25 cellular contexts compared by ENCODE assay signal in genomic region chr11:20042717-20043392, GRCh38.
DNase-seq lines count a peak whose midpoint lies in the region; ATAC-seq, FAIRE-seq and TF ChIP-seq lines count a peak whose summit lies in the region.
"Had no signal": no experiment of that assay in that cellular context is flagged by ENCODE, and none has a peak within 500 bp of the region (broad histone marks: within the 10 kb centered on the region; RNA-seq: fewer than 3 reads in every experiment).

No MANE protein-coding gene starts in this region.

- H3K36me3 Mint-ChIP-seq in activated naive CD8-positive, alpha-beta T cell treated with anti-CD3 and anti-CD28 coated beads, Interleukin-2, amount 50 U/mL, for 24 hours (ENCODE audit: low read depth), result no peaks in the 10 kb centered on the region
- H3K36me3 Mint-ChIP-seq in activated naive CD8-positive, alpha-beta T cell treated with anti-CD3 and anti-CD28 coated beads for 36 hours, result no peaks in the 10 kb centered on the region
- H3K36me3 Mint-ChIP-seq: IgD-negative memory B cell had no signal

- H2AFZ ChIP-seq in H1 (ENCODE audit: low read length), result no peak overlapping the region

- H2BK5ac ChIP-seq in H1 (ENCODE audit: low read depth, low read length), result no peak overlapping the region

- CTCF ChIA-PET in H1 (lab: Charles Lee; ENCODE audit: partially characterized antibody), result interaction anchor here (0.9 to 12.6 kb wide), 8 partner anchors 9 to 92 kb away, joined by 3 to 99 read pairs (median 4); no protein-coding TSS in a partner anchor

- H4K20me1 ChIP-seq in H1 (replicated peaks in 1 of 2; ENCODE audit: control insufficient read depth in 1 of 2, insufficient read depth in 2 of 2, low read length in 2 of 2), result peaks cover 0 to 3% of the 10 kb centered on the region in 2 experiments

- no peak overlapping the region for H3K14ac ChIP-seq in H1 (ENCODE audit: insufficient read length)

- peak overlapping the region; percentile 1 for H4K91ac ChIP-seq in H1 (replicated peaks; ENCODE audit: insufficient read length, low read length)

- no peak for TF ChIP-seq CTCF in H1 (IDR thresholded peaks at IDR 0.05; ENCODE audit: control extremely low read depth in 1 of 3, insufficient read depth in 1 of 3, low read depth in 1 of 3, low read length in 3 of 3)

- no peak overlapping the region for H4K5ac ChIP-seq in H1 (ENCODE audit: insufficient read length, low read depth, low read length)

- no peak overlapping the region for H3K56ac ChIP-seq in H1 (replicated peaks; ENCODE audit: insufficient read length, low read depth, low read length)

- WGBS in H1 (ENCODE audit: extremely low coverage in 1 of 2, insufficient coverage in 1 of 2, insufficient read length in 1 of 2, insufficient replicate concordance in 2 of 2, low coverage in 1 of 2, low lambda C conversion rate in 2 of 2, missing lambda C conversion rate in 1 of 2), 2 experiments, result 70% methylated on average over 14 of the region's 14 CpGs; no CpG with 5 or more reads in 1 of the 2 experiments

- no peak overlapping the region for H3K4me3 Mint-ChIP-seq in activated naive CD8-positive, alpha-beta T cell treated with anti-CD3 and anti-CD28 coated beads, Interleukin-2, amount 50 U/mL, for 24 hours
- H3K4me3 Mint-ChIP-seq in activated naive CD8-positive, alpha-beta T cell treated with anti-CD3 and anti-CD28 coated beads for 36 hours, result no peak overlapping the region
- H3K4me3 Mint-ChIP-seq: dendritic cell treated with granulocyte-macrophage colony-stimulating factor and Interleukin-4, amounts not matched to agents 40 ng/mL and 50 ng/mL, for 4 days; IgD-negative memory B cell; nephron had no signal

- H2BK20ac ChIP-seq in H1 (ENCODE audit: low read length), result no peak overlapping the region

- no peaks in the 10 kb centered on the region for H3K9me3 Mint-ChIP-seq in activated naive CD8-positive, alpha-beta T cell treated with anti-CD3 and anti-CD28 coated beads, Interleukin-2, amount 50 U/mL, for 24 hours
- H3K9me3 Mint-ChIP-seq in activated naive CD8-positive, alpha-beta T cell treated with anti-CD3 and anti-CD28 coated beads for 36 hours, result no peaks in the 10 kb centered on the region
- H3K9me3 Mint-ChIP-seq: dendritic cell treated with granulocyte-macrophage colony-stimulating factor and Interleukin-4, amounts not matched to agents 40 ng/mL and 50 ng/mL, for 4 days; IgD-negative memory B cell; nephron had no signal

- H3K9ac ChIP-seq in H1 (replicated peaks in 1 of 4; ENCODE audit: extremely low read depth in 1 of 4, low read depth in 3 of 4, low read length in 3 of 4), result no peak overlapping the region

- no peaks in the 10 kb centered on the region for H3K27me3 ChIP-seq in H1 (replicated peaks in 1 of 4; ENCODE audit: control insufficient read depth in 3 of 4, extremely low read depth in 1 of 4, insufficient read depth in 3 of 4, low read length in 3 of 4)
- H3K27me3 ChIP-seq: SJSA1 had no signal

- TF ChIP-seq EP300 in H1 (IDR thresholded peaks at IDR 0.05; ENCODE audit: borderline replicate concordance in 1 of 2, low read depth in 2 of 2, low read length in 2 of 2), result no peak

- no peak for TF ChIP-seq RAD21 in H1 (IDR thresholded peaks at IDR 0.05 in 1 of 2, conservative IDR thresholded peaks at IDR 0.05 in 1 of 2; ENCODE audit: low read depth in 2 of 2, low read length in 2 of 2)

- FAIRE-seq in H1 (lab: Jason Lieb, UNC), result no peak
- FAIRE-seq: urothelium cell line had no signal

- H3K27ac Mint-ChIP-seq in activated naive CD8-positive, alpha-beta T cell treated with anti-CD3 and anti-CD28 coated beads, Interleukin-2, amount 50 U/mL, for 24 hours, result no peak overlapping the region
- H3K27ac Mint-ChIP-seq in activated naive CD8-positive, alpha-beta T cell treated with anti-CD3 and anti-CD28 coated beads for 36 hours, result no peak overlapping the region
- H3K27ac Mint-ChIP-seq: dendritic cell treated with granulocyte-macrophage colony-stimulating factor and Interleukin-4, amounts not matched to agents 40 ng/mL and 50 ng/mL, for 4 days; IgD-negative memory B cell had no signal

- no peak overlapping the region for H3K23ac ChIP-seq in H1 (ENCODE audit: insufficient read length)

- peaks cover 4 to 12% (median 7%) of the 10 kb centered on the region in 4 experiments; a peak in 5 of 7 replicates for H3K4me1 ChIP-seq in H1 (replicated peaks in 1 of 4; ENCODE audit: control insufficient read depth in 3 of 4, insufficient read depth in 4 of 4, low read length in 3 of 4)

- H3K4ac ChIP-seq in H1 (replicated peaks; ENCODE audit: insufficient read length, low read depth, low read length), result no peak overlapping the region

- 0 out of 4 replicates have a peak, but pooled peaks cover 0 to 2% of the 10 kb centered on the region in 2 experiments for H3K79me2 ChIP-seq in H1 (ENCODE audit: control insufficient read depth in 1 of 2, insufficient read depth in 2 of 2, low read length in 2 of 2)

- peaks cover 10 to 46% (median 35%) of the 10 kb centered on the region in 4 experiments; a peak in 7 of 8 replicates for H3K36me3 ChIP-seq in H1 (ENCODE audit: control insufficient read depth in 2 of 4, insufficient read depth in 4 of 4, low read length in 3 of 4)

- H2AK5ac ChIP-seq in H1 (ENCODE audit: low read depth, low read length), result no peak overlapping the region

- ATAC-seq in activated naive CD8-positive, alpha-beta T cell treated with anti-CD3 and anti-CD28 coated beads, Interleukin-2, amount 50 U/mL, for 24 hours, result peak; percentile 4
- ATAC-seq in GM19023 (IDR thresholded peaks at IDR 0.05; ENCODE audit: unreplicated experiment), result no peak

- H3K4me2 ChIP-seq in H1 (ENCODE audit: insufficient read depth in 1 of 2, low read depth in 2 of 2, low read length in 2 of 2), result no peak overlapping the region; a peak in 1 of 4 replicates
- H3K4me2 ChIP-seq: smooth muscle cell had no signal

- H3K18ac ChIP-seq in H1 (ENCODE audit: extremely low read depth, low read length), result no peak overlapping the region

- H3K27ac ChIP-seq in H1 (ENCODE audit: low read depth, low read length) (no peak overlapping the region), temporal lobe (ENCODE audit: low read depth, low read length) (peak overlapping the region; percentile 20)
- H3K27ac ChIP-seq: C4-2B, SJSA1 had no signal

- peaks cover 6% of the 10 kb centered on the region for H3K27me3 Mint-ChIP-seq in activated naive CD8-positive, alpha-beta T cell treated with anti-CD3 and anti-CD28 coated beads, Interleukin-2, amount 50 U/mL, for 24 hours
- H3K27me3 Mint-ChIP-seq in activated naive CD8-positive, alpha-beta T cell treated with anti-CD3 and anti-CD28 coated beads for 36 hours, result no peaks in the 10 kb centered on the region
- H3K27me3 Mint-ChIP-seq: dendritic cell treated with granulocyte-macrophage colony-stimulating factor and Interleukin-4, amounts not matched to agents 40 ng/mL and 50 ng/mL, for 4 days; IgD-negative memory B cell; progenitor cell of endocrine pancreas had no signal

- no peak for TF ChIP-seq POLR2A in H1 (IDR thresholded peaks at IDR 0.05; ENCODE audit: control extremely low read depth in 1 of 2, low read depth in 2 of 2, low read length in 2 of 2)

- H3K79me1 ChIP-seq in H1 (ENCODE audit: low read depth, low read length), result peaks cover 3% of the 10 kb centered on the region; the same call in 1 of the 2 replicates

- H3K23me2 ChIP-seq in H1 (ENCODE audit: low read depth, low read length), result no peaks in the 10 kb centered on the region; the same call in 1 of the 2 replicates

- 0 out of 2 replicates have a peak overlapping the region, but pooled peaks have one; percentile 5 for H2BK15ac ChIP-seq in H1 (ENCODE audit: low read length)

- no peak overlapping the region for H2BK120ac ChIP-seq in H1 (replicated peaks; ENCODE audit: low read depth, low read length)

- POLR2A ChIA-PET in H1 (lab: Charles Lee; ENCODE audit: partially characterized antibody), result interaction anchor here (0.6 to 2.9 kb wide), 4 partner anchors 8 to 112 kb away, joined by 3 to 8 read pairs (median 4); no protein-coding TSS in a partner anchor

- H4K8ac ChIP-seq in H1 (ENCODE audit: extremely low read depth, insufficient read depth, low read length), result no peak overlapping the region

- H3K4me3 ChIP-seq in H1 (ENCODE audit: extremely low read depth in 1 of 4, insufficient read depth in 2 of 4, low read depth in 3 of 4, low read length in 4 of 4), result no peak overlapping the region
- H3K4me3 ChIP-seq: SJSA1, smooth muscle cell had no signal

- DNase-seq in activated naive CD8-positive, alpha-beta T cell treated with anti-CD3 and anti-CD28 coated beads, Interleukin-2, amount 50 U/mL, for 24 hours, result no peak
- no peak for DNase-seq in activated naive CD8-positive, alpha-beta T cell treated with anti-CD3 and anti-CD28 coated beads for 36 hours
- DNase-seq in NCI-H446 treated with DMSO at 0.1 percent for 48 hours (lab: John Stamatoyannopoulos, UW) (peak; percentile 85), H1 (ENCODE audit: low read depth in 1 of 2, low spot score in 2 of 2) (no peak), SIG-M5 treated with dmso at 0.1 percent for 504 hours (lab: John Stamatoyannopoulos, UW; ENCODE audit: unreplicated experiment) (no peak), MV-4-11 (lab: John Stamatoyannopoulos, UW) (no peak)
- DNase-seq: activated CD4-positive, alpha-beta T cell treated with anti-CD3 and anti-CD28 coated beads, Interleukin-2, amount 50 U/mL, for 48 hours; foreskin fibroblast; GDM1; HCEC 1CT; MM.1S; NCI-H2081; NCI-H524 treated with DMSO at 0.1 percent for 48 hours; OCI-M1; stimulated activated CD4-positive, alpha-beta T cell treated with anti-CD3 and anti-CD28 coated beads, Interleukin-4, amount 100 ng/mL, for 24 hours had no signal

- no peaks in the 10 kb centered on the region for H3K4me1 Mint-ChIP-seq in activated naive CD8-positive, alpha-beta T cell treated with anti-CD3 and anti-CD28 coated beads, Interleukin-2, amount 50 U/mL, for 24 hours
- no peaks in the 10 kb centered on the region for H3K4me1 Mint-ChIP-seq in activated naive CD8-positive, alpha-beta T cell treated with anti-CD3 and anti-CD28 coated beads for 36 hours

- no peak overlapping the region for H2BK12ac ChIP-seq in H1 (ENCODE audit: low read depth, low read length)

- no peaks in the 10 kb centered on the region for H3K9me3 ChIP-seq in H1 (ENCODE audit: insufficient read depth in 2 of 2, low read depth in 1 of 2, low read length in 1 of 2)
- H3K9me3 ChIP-seq: SJSA1 had no signal

TF ChIP-seq in H1, 55 proteins besides CTCF, POLR2A, EP300 and RAD21 (continues in another document):
- TF ChIP-seq KDM4A (IDR thresholded peaks at IDR 0.05; ENCODE audit: low read depth, low read length, severe bottlenecking) (no peak), POLR2AphosphoS5 (IDR thresholded peaks at IDR 0.05; ENCODE audit: low read depth, low read length) (no peak), RBBP5 (IDR thresholded peaks at IDR 0.05; ENCODE audit: borderline replicate concordance, low read depth, low read length) (no peak), RXRA (IDR thresholded peaks at IDR 0.05; ENCODE audit: insufficient read depth, low read depth, low read length) (no peak), SP2 (IDR thresholded peaks at IDR 0.05; ENCODE audit: low read length) (no peak), BCL11A (IDR thresholded peaks at IDR 0.05; ENCODE audit: low read depth in 2 of 2, low read length in 2 of 2) (no peak), SIX5 (IDR thresholded peaks at IDR 0.05; ENCODE audit: low read depth, low read length) (no peak), GTF2F1 (IDR thresholded peaks at IDR 0.05; ENCODE audit: borderline replicate concordance, low read depth, low read length) (no peak), CTBP2 (IDR thresholded peaks at IDR 0.05; ENCODE audit: borderline replicate concordance, insufficient read depth, insufficient read length, low read length) (no peak)
